8 cellular contexts compared by ENCODE assay signal in the genomic region with DNA sequence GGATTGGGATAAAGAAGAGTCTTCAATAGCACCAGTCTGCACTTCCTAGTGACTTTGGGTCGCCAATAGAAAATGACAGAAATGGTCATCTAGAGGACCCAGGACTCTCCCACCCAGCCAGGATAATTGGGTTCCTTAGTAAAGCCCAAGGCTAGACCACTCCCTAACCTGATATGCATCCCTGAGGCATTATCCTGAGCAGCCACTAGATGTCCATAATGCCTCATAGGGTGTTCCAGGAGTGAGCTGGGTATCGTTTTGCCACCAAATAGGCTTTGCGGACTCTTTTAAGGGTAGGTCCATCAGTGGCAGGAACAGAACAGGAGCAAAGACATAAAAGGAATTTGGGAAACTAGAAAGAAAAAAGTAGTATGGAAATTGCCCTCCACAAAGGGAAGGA. TPM values are rescaled to one million over a fixed set of nuclear protein-coding genes. Genes with fewer than 3 reads are reported as not detected.
DNase-seq lines count a peak whose midpoint lies in the region; ATAC-seq and TF ChIP-seq lines count a peak whose summit lies in the region.

No MANE protein-coding gene starts in this region.

- H3K4me1 ChIP-seq in cardiac muscle cell (ENCODE audit: low read depth) = peaks cover 5% of the 10 kb centered on the region
- peaks cover 4 to 21% (median 17%) of the 10 kb centered on the region in 4 donors for H3K4me1 ChIP-seq in transverse colon

- ATAC-seq in left ventricle myocardium superior = no peak

- H3K9me3 ChIP-seq in cardiac muscle cell (ENCODE audit: low read depth) = no peaks in the 10 kb centered on the region
- no peaks in the 10 kb centered on the region for H3K9me3 ChIP-seq in transverse colon

- peak in 1 of 2 donors; percentile 32 for DNase-seq in cardiac muscle cell (ENCODE audit: low read depth in 1 of 2, low spot score in 1 of 2)
- no peak for DNase-seq in left ventricle myocardium superior
- DNase-seq in NCI-H460 (ENCODE audit: extremely low read depth, low read depth) = peak; percentile 9
- no peak for DNase-seq in epithelial cell of proximal tubule (ENCODE audit: low read depth)
- no peak for DNase-seq in transverse colon
- no peak for DNase-seq in NK-92 (lab: John Stamatoyannopoulos, UW; ENCODE audit: unreplicated experiment)
- no peak for DNase-seq in lower leg skin (ENCODE audit: low spot score in 2 of 2)
- DNase-seq in OCI-M2 (lab: John Stamatoyannopoulos, UW; ENCODE audit: unreplicated experiment) = no peak

- intact Hi-C loops in left ventricle myocardium superior (cut with micrococcal nuclease) (no loop called here), transverse colon (cut with DNase I; ENCODE audit: low total_unique reads) (loop anchor here (10.0 kb wide), 2 partner anchors 201 to 321 kb away; no protein-coding TSS in a partner anchor), lower leg skin (cut with DNase I; ENCODE audit: low total_unique reads) (no loop called here)

- H3K36me3 ChIP-seq in cardiac muscle cell (no peaks in the 10 kb centered on the region), transverse colon (no peaks in the 10 kb centered on the region)

- TF ChIP-seq POLR2A in transverse colon (IDR thresholded peaks at IDR 0.05) = no peak
- TF ChIP-seq POLR2A in lower leg skin (IDR thresholded peaks at IDR 0.05) = no peak

- TF ChIP-seq EP300 in transverse colon (IDR thresholded peaks at IDR 0.05; ENCODE audit: low read depth) = no peak

- H3K27ac ChIP-seq in cardiac muscle cell (no peak overlapping the region), transverse colon (no peak overlapping the region)

- H3K4me3 ChIP-seq in cardiac muscle cell = no peak overlapping the region
- H3K4me3 ChIP-seq in epithelial cell of proximal tubule (ENCODE audit: low read depth, low read length) = no peak overlapping the region
- no peak overlapping the region for H3K4me3 ChIP-seq in transverse colon
- no peak overlapping the region for H3K4me3 ChIP-seq in lower leg skin (ENCODE audit: low read depth, poor library complexity, severe bottlenecking)

- TF ChIP-seq CTCF in cardiac muscle cell (IDR thresholded peaks at IDR 0.05; ENCODE audit: low read depth, low read length) (peak; percentile 46), epithelial cell of proximal tubule (conservative IDR thresholded peaks at IDR 0.05; ENCODE audit: low read depth, low read length) (peak; percentile 70), transverse colon (IDR thresholded peaks at IDR 0.05) (peak in 3 of 5 experiments; percentile 23 to 31 (median 24)), lower leg skin (IDR thresholded peaks at IDR 0.05) (no peak)

- H3K27me3 ChIP-seq in cardiac muscle cell (peaks cover 45% of the 10 kb centered on the region), transverse colon (peaks cover 21% of the 10 kb centered on the region)

- in situ Hi-C loops in transverse colon (cut with MboI; ENCODE audit: low pct_ligation_motif_present in 1 of 4, low pct_unique_long_range_greater_than_20kb in 1 of 4, low sequenced_read_pairs in 3 of 4) = loop anchor here in 1 of 4 donors (25.0 kb wide), 1 partner anchor 323 kb away; no protein-coding TSS in a partner anchor

- WGBS in transverse colon (ENCODE audit: low coverage in 1 of 2), 2 donors = 90 to 100% methylated on average over 1 to 3 of the region's 3 CpGs
- WGBS in lower leg skin, 2 donors = 90 to 95% methylated on average over 3 of the region's 3 CpGs

RNA-seq across cellular contexts. Expression of gene LRRC4, which starts 4.5 kb away (rescaled TPM):
- 8.3 and 9.3 TPM in 2 replicates for total RNA-seq in cardiac muscle cell
- polyA plus RNA-seq in cardiac muscle cell = 2.9 TPM in 2 replicates
- total RNA-seq in left ventricle myocardium superior = 3.3 TPM
- total RNA-seq in NCI-H460 (2014; rRNA removed; shearing (Covaris generic)) = not detected in 2 replicates
- polyA plus RNA-seq in NCI-H460 (2014; cell fraction: nucleus; rRNA removed) = not detected in 2 replicates
- total RNA-seq in epithelial cell of proximal tubule = 1.1 and 1.3 TPM in 2 replicates
- 1 to 10 TPM in 2 of 4 donors, under 1 TPM in 2; 0.20 to 1.2 (median 0.96) TPM for total RNA-seq in transverse colon
- total RNA-seq in lower leg skin = under 1 TPM in 3 of 4 donors, not detected in 1; 0.08 to 0.74 (median 0.32) TPM

Comparison
In these comparisons a context has a peak if more than half of its experiments do, and no peak if none do; other contexts are left out.
1. CTCF ChIP-seq: peak in cardiac muscle cell (single experiment), epithelial cell of proximal tubule (single experiment) and transverse colon (3 of 5); none in lower leg skin (0 of 3).